Comparison of ENCODE assay signal across 25 cellular contexts in the genomic region with DNA sequence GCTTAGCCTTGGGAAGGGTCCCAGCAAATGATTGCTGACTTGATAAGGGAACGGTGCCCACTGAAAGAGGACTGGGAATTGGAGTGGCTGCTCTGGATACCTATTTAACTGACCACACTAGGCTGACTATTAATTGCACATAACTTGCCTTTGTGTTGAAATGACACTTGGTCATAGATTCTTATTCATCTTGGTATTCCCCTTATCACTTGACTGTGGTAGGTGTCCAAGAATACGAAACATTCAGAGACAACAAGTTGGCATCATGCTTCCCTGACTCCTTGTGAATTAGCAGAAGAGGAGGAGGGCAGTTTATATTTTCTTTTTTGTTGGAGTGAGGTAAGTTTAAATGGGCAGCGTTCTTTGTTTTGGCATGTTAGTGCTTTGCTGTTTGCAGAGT. TPM values are rescaled to one million over a fixed set of nuclear protein-coding genes. Genes with fewer than 3 reads are reported as not detected.
DNase-seq lines count a peak whose midpoint lies in the region; ATAC-seq, FAIRE-seq and TF ChIP-seq lines count a peak whose summit lies in the region.
"Had no signal": no experiment of that assay in that cellular context is flagged by ENCODE, and none has a peak within 500 bp of the region (broad histone marks: within the 10 kb centered on the region; RNA-seq: fewer than 3 reads in every experiment).

No MANE protein-coding gene starts in this region.

- DNase-seq in IMR-90 = peak; percentile 10
- peak; percentile 65 for DNase-seq in bronchial epithelial cell (ENCODE audit: low read depth)
- DNase-seq in keratinocyte (ENCODE audit: low read depth, low spot score) = peak; percentile 13
- DNase-seq in pons (ENCODE audit: low spot score) = no peak
- DNase-seq: activated CD4-positive, alpha-beta memory T cell treated with anti-CD3 and anti-CD28 coated beads for 36 hours; activated gamma-delta T cell; amygdala; CD4-positive, alpha-beta memory T cell; foreskin fibroblast; H9; kidney; naive B cell; NCI-H1105; NCI-H510A treated with DMSO at 0.1 percent for 48 hours; SK-N-SH; stimulated activated naive CD4-positive, alpha-beta T cell treated with Interleukin-2 at 50 U/mL for 16 hours had no signal

- H3K18ac ChIP-seq in IMR-90 (ENCODE audit: low read depth, low read length) = no peak overlapping the region

- no peak overlapping the region for H2BK15ac ChIP-seq in IMR-90 (ENCODE audit: low read depth, low read length)

- intact Hi-C loops in IMR-90 (cut with micrococcal nuclease) = no loop called here

- H2AK9ac ChIP-seq in IMR-90 (replicated peaks; ENCODE audit: low read depth, low read length, poor library complexity) = no peak overlapping the region

- H3K9ac ChIP-seq in IMR-90 (ENCODE audit: low read depth, low read length) (no peak overlapping the region), keratinocyte (ENCODE audit: control insufficient read depth, extremely low read depth, insufficient read depth, low read length) (no peak overlapping the region), subcutaneous abdominal adipose tissue (ENCODE audit: low read length in 5 of 5) (no peak overlapping the region)
- H3K9ac ChIP-seq: parathyroid adenoma, SK-N-SH had no signal

- no peak overlapping the region for H3K14ac ChIP-seq in IMR-90 (replicated peaks; ENCODE audit: low read depth, low read length)

- H3K56ac ChIP-seq in IMR-90 (ENCODE audit: extremely low read depth, insufficient read depth, low read length) = no peak overlapping the region

- no peak overlapping the region for H3K27ac ChIP-seq in IMR-90 (ENCODE audit: insufficient read depth, low read length)
- H3K27ac ChIP-seq in keratinocyte (ENCODE audit: control insufficient read depth, insufficient read depth, low read length) = peak overlapping the region; percentile 32
- peak overlapping the region; percentile 5 for H3K27ac ChIP-seq in subcutaneous abdominal adipose tissue (ENCODE audit: low read depth, low read length)
- H3K27ac ChIP-seq: coronary artery, parathyroid adenoma, skin epidermis had no signal

- H3K27me3 ChIP-seq in IMR-90 (ENCODE audit: control insufficient read depth, insufficient read depth, low read length) = no peaks in the 10 kb centered on the region
- H3K27me3 ChIP-seq in bronchial epithelial cell (ENCODE audit: control insufficient read depth, insufficient read depth, low read length) = no peaks in the 10 kb centered on the region
- H3K27me3 ChIP-seq in keratinocyte (ENCODE audit: control insufficient read depth, extremely low read depth, insufficient read depth, low read length) = no peaks in the 10 kb centered on the region
- no peaks in the 10 kb centered on the region for H3K27me3 ChIP-seq in subcutaneous abdominal adipose tissue (ENCODE audit: control insufficient read depth in 5 of 5, insufficient read depth in 4 of 5, low read length in 5 of 5)

- CTCF ChIA-PET in IMR-90 (lab: Yijun Ruan, JAX) = no interaction called here

- H2AK5ac ChIP-seq in IMR-90 (ENCODE audit: low read depth, low read length) = no peak overlapping the region

- H3K9me3 ChIP-seq in IMR-90 (ENCODE audit: control insufficient read depth, insufficient read depth, low read length) = no peaks in the 10 kb centered on the region
- no peaks in the 10 kb centered on the region for H3K9me3 ChIP-seq in keratinocyte (ENCODE audit: control insufficient read depth, low read depth, low read length)
- H3K9me3 ChIP-seq in subcutaneous abdominal adipose tissue (ENCODE audit: control insufficient read depth in 5 of 5, low read length in 5 of 5) = no peaks in the 10 kb centered on the region
- H3K9me3 ChIP-seq: SK-N-SH had no signal

- TF ChIP-seq POLR2A in IMR-90 (IDR thresholded peaks at IDR 0.05; ENCODE audit: low read depth, low read length) = no peak

- H2AFZ ChIP-seq in IMR-90 (replicated peaks; ENCODE audit: low read length, poor library complexity) (no peak overlapping the region), keratinocyte (ENCODE audit: control insufficient read depth, low read length) (no peak overlapping the region)
- H2AFZ ChIP-seq: parathyroid adenoma had no signal

- dilution Hi-C loops in IMR-90 (cut with HindIII; ENCODE audit: low sequenced_read_pairs, unreplicated experiment) (no loop called here), keratinocyte (cut with MboI; ENCODE audit: extremely low pct_ligation_motif_present, low sequenced_read_pairs) (no loop called here)

- H3K4me2 ChIP-seq in IMR-90 (ENCODE audit: low read depth, low read length) = no peak overlapping the region
- H3K4me2 ChIP-seq in keratinocyte (ENCODE audit: control insufficient read depth, extremely low read depth, insufficient read depth, low read depth, low read length) = no peak overlapping the region
- H3K4me2 ChIP-seq: SK-N-SH had no signal

- H2BK20ac ChIP-seq in IMR-90 (ENCODE audit: low read depth, low read length) = no peak overlapping the region

- H3K9me1 ChIP-seq in IMR-90 (ENCODE audit: insufficient read depth, low read length) (no peaks in the 10 kb centered on the region), keratinocyte (ENCODE audit: control insufficient read depth, extremely low read depth, insufficient read depth, low read length) (peaks cover 2% of the 10 kb centered on the region)

- BruUV-seq in IMR-90 (replicated peaks; lab: Mats Ljungman, UMichigan) = no TSS peak

- H4K20me1 ChIP-seq in IMR-90 (ENCODE audit: insufficient read depth, low read length) (peaks cover 4% of the 10 kb centered on the region; the same call in 1 of the 2 replicates), keratinocyte (ENCODE audit: control insufficient read depth, extremely low read depth, insufficient read depth, low read length) (peaks cover 15% of the 10 kb centered on the region)

- no peak overlapping the region for H3K23ac ChIP-seq in IMR-90 (ENCODE audit: low read depth, low read length)

- H3K36me3 ChIP-seq in IMR-90 (ENCODE audit: control insufficient read depth, insufficient read depth, low read length) (no peaks in the 10 kb centered on the region), bronchial epithelial cell (ENCODE audit: control insufficient read depth, insufficient read depth, low read length) (no peaks in the 10 kb centered on the region), keratinocyte (ENCODE audit: control insufficient read depth in 2 of 2, extremely low read depth in 1 of 2, insufficient read depth in 2 of 2, low read length in 2 of 2) (peaks cover 7% of the 10 kb centered on the region in 2 experiments), subcutaneous abdominal adipose tissue (ENCODE audit: control insufficient read depth in 5 of 5, insufficient read depth in 5 of 5, low read length in 5 of 5) (peaks cover 0 to 9% (median 3%) of the 10 kb centered on the region in 5 donors)

- H3K4ac ChIP-seq in IMR-90 (ENCODE audit: low read depth, low read length) = no peak overlapping the region

- FAIRE-seq in bronchial epithelial cell (lab: Jason Lieb, UNC) = no peak
- FAIRE-seq in keratinocyte (lab: Jason Lieb, UNC) = no peak
- FAIRE-seq: endometrium, kidney had no signal

- POLR2A ChIA-PET in IMR-90 (lab: Charles Lee; ENCODE audit: unreplicated experiment) = no interaction called here

- in situ Hi-C loops in IMR-90 (cut with MboI; ENCODE audit: low sequenced_read_pairs) = no loop called here

- H3K79me1 ChIP-seq in IMR-90 (ENCODE audit: low read depth in 1 of 2, low read length in 2 of 2) = peaks cover 24 to 29% of the 10 kb centered on the region in 2 experiments

- H4K91ac ChIP-seq in IMR-90 (ENCODE audit: insufficient read depth, low read depth, low read length) = no peak overlapping the region

- no peak overlapping the region for H4K8ac ChIP-seq in IMR-90 (ENCODE audit: low read depth in 2 of 2, low read length in 2 of 2)

- WGBS in IMR-90 (ENCODE audit: extremely low coverage in 2 of 2, insufficient read length in 1 of 2), 2 experiments = no CpG with 5 or more reads among the region's 3 CpGs

- TF ChIP-seq RAD21 in IMR-90 (IDR thresholded peaks at IDR 0.05; ENCODE audit: low read length) = no peak

- H3K4me1 ChIP-seq in IMR-90 (ENCODE audit: control insufficient read depth, insufficient read depth, low read length) = no peaks in the 10 kb centered on the region
- H3K4me1 ChIP-seq in keratinocyte (ENCODE audit: control insufficient read depth, extremely low read depth, insufficient read depth, low read length) = no peaks in the 10 kb centered on the region
- peaks cover 0 to 3% (median 0%) of the 10 kb centered on the region in 5 donors for H3K4me1 ChIP-seq in subcutaneous abdominal adipose tissue (ENCODE audit: control insufficient read depth in 5 of 5, insufficient read depth in 5 of 5, low read length in 5 of 5)
- H3K4me1 ChIP-seq: parathyroid adenoma had no signal

- H2BK5ac ChIP-seq in IMR-90 (ENCODE audit: low read depth, low read length, poor library complexity, severe bottlenecking) = no peak overlapping the region

- H2BK120ac ChIP-seq in IMR-90 (ENCODE audit: low read depth, low read length) = no peak overlapping the region

- TF ChIP-seq CTCF in IMR-90 (conservative IDR thresholded peaks at IDR 0.05; ENCODE audit: low read depth, low read length) = no peak
- TF ChIP-seq CTCF in bronchial epithelial cell (IDR thresholded peaks at IDR 0.05; ENCODE audit: insufficient read depth, low read length, severe bottlenecking) = no peak
- TF ChIP-seq CTCF in keratinocyte (optimal IDR thresholded peaks at IDR 0.05 in 1 of 3, IDR thresholded peaks at IDR 0.05 in 1 of 3, conservative IDR thresholded peaks at IDR 0.05 in 1 of 3; ENCODE audit: extremely low read depth in 1 of 3, insufficient read depth in 2 of 3, low read length in 3 of 3) = no peak

- H3K79me2 ChIP-seq in keratinocyte (ENCODE audit: control insufficient read depth, insufficient read depth, low read length) = peaks cover 81% of the 10 kb centered on the region

- ATAC-seq in IMR-90 (ENCODE audit: low read depth) (no peak), GM19463 (IDR thresholded peaks at IDR 0.05; ENCODE audit: unreplicated experiment) (no peak), HG03378 (IDR thresholded peaks at IDR 0.05; ENCODE audit: unreplicated experiment) (no peak), HG03342 (IDR thresholded peaks at IDR 0.05; ENCODE audit: unreplicated experiment) (no peak)
- ATAC-seq: WTC11 had no signal

- H4K5ac ChIP-seq in IMR-90 (ENCODE audit: low read depth, low read length) = no peak overlapping the region

- no peak overlapping the region for H3K4me3 ChIP-seq in IMR-90 (ENCODE audit: insufficient read depth, low read depth, low read length)
- H3K4me3 ChIP-seq in bronchial epithelial cell (ENCODE audit: low read depth, low read length) = no peak overlapping the region
- H3K4me3 ChIP-seq in keratinocyte (ENCODE audit: control insufficient read depth in 2 of 3, extremely low read depth in 1 of 3, insufficient read depth in 2 of 3, low read depth in 1 of 3, low read length in 3 of 3) = no peak overlapping the region
- no peak overlapping the region for H3K4me3 ChIP-seq in subcutaneous abdominal adipose tissue (ENCODE audit: low read depth in 1 of 5, low read length in 5 of 5)
- H3K4me3 ChIP-seq: coronary artery, skin epidermis had no signal

RNA-seq across cellular contexts. Expression of a gene that starts 13.4 kb away (rescaled TPM):
- total RNA-seq in IMR-90 (2012; rRNA removed) (10.9 and 15.6 TPM in 2 replicates), bronchial epithelial cell (15.1 and 24.7 TPM in 2 replicates)
- polyA plus RNA-seq in IMR-90 (2012; rRNA removed) (8.5 and 11.4 TPM in 2 replicates), keratinocyte (38.6 to 62.7 TPM (median 38.9 TPM) in 3 replicates)
- 1.8 and 1.9 TPM in 2 replicates for polyA plus RNA-seq in IMR-90 (2012; cell fraction: cytosol; rRNA removed)
- 3.0 and 23.7 TPM in 2 replicates for polyA plus RNA-seq in IMR-90 (2012; cell fraction: nucleus; rRNA removed; ENCODE audit: low replicate concordance)
- polyA plus RNA-seq in keratinocyte (2011; ENCODE audit: low read depth) = 28.4 TPM
- 26.1 and 46.9 TPM in 2 replicates for polyA plus RNA-seq in keratinocyte (2011; cell fraction: cytosol; rRNA removed)
- 69.8 and 89.4 TPM in 2 replicates for polyA plus RNA-seq in keratinocyte (2011; cell fraction: nucleus; rRNA removed)
- polyA plus RNA-seq in keratinocyte (2012; ENCODE audit: low replicate concordance) = 24.4 and 38.3 TPM in 2 replicates
- 11.4 to 54.5 TPM (median 21.6 TPM) in 3 replicates for polyA minus RNA-seq in keratinocyte
- 24.7 TPM for polyA minus RNA-seq in keratinocyte (2011; cell fraction: cytosol; rRNA and poly(A)+ RNA removed)
- polyA minus RNA-seq in keratinocyte (2011; cell fraction: nucleus; rRNA and poly(A)+ RNA removed) = 42.3 and 92.3 TPM in 2 replicates
